In genomic region chr6:11311970-11312369, GRCh38 we compare ENCODE assay signal across 2 cellular contexts.
A peak's percentile ranks its signal among the peaks of the same experiment; 100 is the strongest.
TF ChIP-seq lines count a peak whose summit lies in the region.

No MANE protein-coding gene starts in this region.

TF ChIP-seq in SK-N-SH, 30 proteins besides CTCF, POLR2A, EP300 and RAD21 (continued from another document):
- TF ChIP-seq REST (IDR thresholded peaks at IDR 0.05; ENCODE audit: low read depth, low read length), result peak; percentile 56; the same call in 1 of the 2 replicates

TF ChIP-seq in SK-N-SH treated with all-trans-retinoic acid at 6 μM for 48 hours, 23 proteins besides CTCF, POLR2A, EP300 and RAD21 (continued from another document):
- TF ChIP-seq TSHZ2 (CRISPR knock-in tag; IDR thresholded peaks at IDR 0.05) (no peak), CSDC2 (CRISPR knock-in tag; IDR thresholded peaks at IDR 0.05) (no peak), SNAI2 (CRISPR knock-in tag; IDR thresholded peaks at IDR 0.05) (no peak)
